ENCODE assay signal across 20 cellular contexts in genomic region chr5:50575745-50576144, GRCh38.
A peak's percentile ranks its signal among the peaks of the same experiment; 100 is the strongest.
DNase-seq lines count a peak whose midpoint lies in the region; ATAC-seq, FAIRE-seq and TF ChIP-seq lines count a peak whose summit lies in the region.
"Had no signal": no experiment of that assay in that cellular context is flagged by ENCODE, and none has a peak within 500 bp of the region (broad histone marks: within the 10 kb centered on the region; RNA-seq: fewer than 3 reads in every experiment).

No MANE protein-coding gene starts in this region.

- H3K36me3 ChIP-seq in thyroid gland = no peaks in the 10 kb centered on the region
- H3K36me3 ChIP-seq: Peyer's patch had no signal

- TF ChIP-seq POLR2A in thyroid gland (IDR thresholded peaks at IDR 0.05) = no peak

- H3K4me3 Mint-ChIP-seq in activated T-cell treated with anti-CD3 and anti-CD28 coated beads, Interleukin-2, amount 50 U/mL, for 72 hours = peak overlapping the region in 1 of 2 donors; percentile 80
- H3K4me3 Mint-ChIP-seq in activated T-cell treated with anti-CD3 and anti-CD28 coated beads, Interleukin-2, amount 50 U/mL, for 4 hours = no peak overlapping the region
- peak overlapping the region; percentile 54 to 63 for H3K4me3 Mint-ChIP-seq in effector memory CD8-positive, alpha-beta T cell

- no peak for ATAC-seq in activated T-cell treated with anti-CD3 and anti-CD28 coated beads, Interleukin-2, amount 50 U/mL, for 72 hours (replicated peaks in 1 of 2)
- ATAC-seq in activated T-cell treated with anti-CD3 and anti-CD28 coated beads, Interleukin-2, amount 50 U/mL, for 4 hours = no peak
- peak; percentile 93 for ATAC-seq in effector memory CD8-positive, alpha-beta T cell (replicated peaks)
- ATAC-seq: A549, HepG2, Right ventricle myocardium inferior had no signal

- no peaks in the 10 kb centered on the region for H3K9me3 ChIP-seq in thyroid gland
- H3K9me3 ChIP-seq: A549, Peyer's patch had no signal

- no peak overlapping the region for H3K4me3 ChIP-seq in thyroid gland (replicated peaks in 1 of 3)
- H3K4me3 ChIP-seq: A549, Peyer's patch, SK-N-MC had no signal

- FAIRE-seq in HTR-8/SVneo (lab: Jason Lieb, UNC) = peak; percentile 71
- FAIRE-seq in GM19239 (lab: Jason Lieb, UNC) = no peak
- FAIRE-seq: A549, D721Med, HepG2 had no signal

- no peak for TF ChIP-seq CTCF in thyroid gland (IDR thresholded peaks at IDR 0.05)

- peaks cover 9 to 19% of the 10 kb centered on the region in 2 donors for H3K4me1 ChIP-seq in thyroid gland
- H3K4me1 ChIP-seq: A549, Peyer's patch had no signal

- H3K4me1 Mint-ChIP-seq in activated T-cell treated with anti-CD3 and anti-CD28 coated beads, Interleukin-2, amount 50 U/mL, for 72 hours (ENCODE audit: low read depth) = peaks cover 16% of the 10 kb centered on the region
- peaks cover 25% of the 10 kb centered on the region for H3K4me1 Mint-ChIP-seq in activated T-cell treated with anti-CD3 and anti-CD28 coated beads, Interleukin-2, amount 50 U/mL, for 4 hours (ENCODE audit: low read depth)
- H3K4me1 Mint-ChIP-seq in effector memory CD8-positive, alpha-beta T cell (ENCODE audit: low read depth in 2 of 2) = peaks cover 21 to 41% of the 10 kb centered on the region in 2 donors

- H3K27ac Mint-ChIP-seq in activated T-cell treated with anti-CD3 and anti-CD28 coated beads, Interleukin-2, amount 50 U/mL, for 72 hours = peak overlapping the region; percentile 15
- peak overlapping the region; percentile 35 to 90 for H3K27ac Mint-ChIP-seq in effector memory CD8-positive, alpha-beta T cell

- no peaks in the 10 kb centered on the region for H3K27me3 ChIP-seq in thyroid gland
- H3K27me3 ChIP-seq: Peyer's patch had no signal

- no peak for DNase-seq in activated T-cell treated with anti-CD3 and anti-CD28 coated beads, Interleukin-2, amount 50 U/mL, for 72 hours
- DNase-seq in activated T-cell treated with anti-CD3 and anti-CD28 coated beads, Interleukin-2, amount 50 U/mL, for 4 hours = no peak
- DNase-seq in HTR-8/SVneo (ENCODE audit: insufficient read length, low spot score) (no peak), thyroid gland (no peak), NCI-H524 treated with DMSO at 0.1 percent for 48 hours (lab: John Stamatoyannopoulos, UW) (no peak), GM19239 (ENCODE audit: insufficient read length, low spot score) (no peak)
- no peak for DNase-seq in effector memory CD8-positive, alpha-beta T cell
- no peak for DNase-seq in activated effector memory CD4-positive, alpha-beta T cell treated with Interleukin-2 at 50 U/mL for 16 hours
- DNase-seq: DMS79, GOT3, KG1, NCI-H1092 treated with DMSO at 0.1 percent for 48 hours, NCI-H2081 treated with DMSO at 0.1 percent for 48 hours, NCI-H510A treated with DMSO at 0.1 percent for 48 hours, Peyer's patch had no signal

- 61 to 70% methylated on average over 3 of the region's 3 CpGs for WGBS in thyroid gland, 2 donors

- intact Hi-C loops in thyroid gland (cut with DNase I) = no loop called here

- peaks cover 0 to 2% of the 10 kb centered on the region in 2 donors for H3K36me3 Mint-ChIP-seq in activated T-cell treated with anti-CD3 and anti-CD28 coated beads, Interleukin-2, amount 50 U/mL, for 72 hours (ENCODE audit: insufficient read depth in 2 of 2)
- H3K36me3 Mint-ChIP-seq in activated T-cell treated with anti-CD3 and anti-CD28 coated beads, Interleukin-2, amount 50 U/mL, for 4 hours (ENCODE audit: insufficient read depth) = no peaks in the 10 kb centered on the region
- H3K36me3 Mint-ChIP-seq in effector memory CD8-positive, alpha-beta T cell (ENCODE audit: insufficient read depth) = no peaks in the 10 kb centered on the region

- H3K27me3 Mint-ChIP-seq in activated T-cell treated with anti-CD3 and anti-CD28 coated beads, Interleukin-2, amount 50 U/mL, for 72 hours (ENCODE audit: low read depth) = no peaks in the 10 kb centered on the region
- H3K27me3 Mint-ChIP-seq in activated T-cell treated with anti-CD3 and anti-CD28 coated beads, Interleukin-2, amount 50 U/mL, for 4 hours (ENCODE audit: low read depth) = no peaks in the 10 kb centered on the region
- H3K27me3 Mint-ChIP-seq in effector memory CD8-positive, alpha-beta T cell = no peaks in the 10 kb centered on the region

- H3K27ac ChIP-seq in thyroid gland = peak overlapping the region in 2 of 3 donors; percentile 2 to 29
- H3K27ac ChIP-seq: A549, Peyer's patch, SK-N-MC had no signal

- peaks cover 0 to 2% of the 10 kb centered on the region in 2 donors for H3K9me3 Mint-ChIP-seq in activated T-cell treated with anti-CD3 and anti-CD28 coated beads, Interleukin-2, amount 50 U/mL, for 72 hours
- H3K9me3 Mint-ChIP-seq in activated T-cell treated with anti-CD3 and anti-CD28 coated beads, Interleukin-2, amount 50 U/mL, for 4 hours = no peaks in the 10 kb centered on the region
- H3K9me3 Mint-ChIP-seq in effector memory CD8-positive, alpha-beta T cell = peaks cover 0 to 8% of the 10 kb centered on the region in 2 donors
